In the genomic region with DNA sequence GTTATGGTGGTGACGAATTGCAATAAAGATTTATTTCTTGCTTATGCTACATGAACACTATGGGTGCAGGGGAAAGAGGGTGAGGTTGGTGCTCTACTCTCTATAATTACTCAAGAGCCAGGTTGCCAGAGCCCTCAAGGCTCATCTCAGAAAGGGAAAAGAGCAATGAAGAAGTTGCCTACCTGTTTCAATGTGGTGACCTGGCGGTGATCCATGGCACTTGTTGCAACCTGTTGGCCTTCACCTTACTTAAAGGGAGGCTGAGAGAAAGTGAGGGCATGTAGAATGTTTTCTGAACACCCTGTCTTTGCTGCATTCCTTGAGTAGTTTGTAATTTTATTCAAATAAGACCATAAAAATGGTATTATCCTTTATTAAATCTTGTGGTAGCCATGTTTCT, we compare ENCODE assay signal across 17 cellular contexts.
"Had no signal": no experiment of that assay in that cellular context is flagged by ENCODE, and none has a peak within 500 bp of the region (broad histone marks: within the 10 kb centered on the region; RNA-seq: fewer than 3 reads in every experiment).

No MANE protein-coding gene starts in this region.

- H3K27ac ChIP-seq: HL-60 had no signal

- H3K36me3 ChIP-seq: MG63 had no signal

- H3K4me3 ChIP-seq: MG63 had no signal

- H3K9me3 ChIP-seq: MG63 had no signal

- DNase-seq: KBM-7, MG63, NCI-H1092, NCI-H1105 treated with DMSO at 0.1 percent for 48 hours, NCI-H1417 treated with DMSO at 0.1 percent for 48 hours, NCI-H146, NCI-H1694 treated with DMSO at 0.1 percent for 48 hours, NCI-H1930, NCI-H2081, NCI-H2107, NCI-H2227 treated with DMSO at 0.1 percent for 48 hours, NCI-H524, NCI-H526 treated with DMSO at 0.1 percent for 48 hours, NCI-H774, RPMI8226, SHP77 had no signal
